In the genomic region with DNA sequence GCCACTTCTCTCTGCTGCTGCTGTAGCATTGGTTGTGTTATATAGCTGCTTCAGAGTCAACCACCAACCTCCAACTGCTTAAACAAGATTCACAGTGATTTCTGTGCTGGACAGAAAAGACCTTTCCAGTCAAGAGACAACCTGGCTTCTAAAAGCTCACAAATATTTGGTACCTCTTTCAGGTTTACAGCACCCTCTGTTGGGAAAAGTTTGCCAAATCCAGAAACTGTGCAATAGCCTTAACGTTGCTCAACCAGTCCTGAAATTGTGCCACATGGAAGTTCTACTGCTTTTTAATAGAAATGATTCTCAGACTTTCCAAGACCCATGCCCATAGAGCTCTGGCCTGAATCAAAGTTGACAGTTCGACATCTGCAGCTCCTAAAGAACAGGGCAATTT, we compare ENCODE assay signal across 9 cellular contexts.
DNase-seq lines count a peak whose midpoint lies in the region; ATAC-seq and TF ChIP-seq lines count a peak whose summit lies in the region.
"Had no signal": no experiment of that assay in that cellular context is flagged by ENCODE, and none has a peak within 500 bp of the region (broad histone marks: within the 10 kb centered on the region; RNA-seq: fewer than 3 reads in every experiment).

No MANE protein-coding gene starts in this region.

- no TSS peak for BruUV-seq in OCI-LY7 (replicated peaks; lab: Mats Ljungman, UMichigan)

- peak; percentile 53 for TF ChIP-seq CTCF in BE2C (IDR thresholded peaks at IDR 0.05; ENCODE audit: low read depth, low read length)
- TF ChIP-seq CTCF in OCI-LY7 (conservative IDR thresholded peaks at IDR 0.05; ENCODE audit: low read length) = peak; percentile 53
- peak; percentile 32 for TF ChIP-seq CTCF in fibroblast of mammary gland (conservative IDR thresholded peaks at IDR 0.05; ENCODE audit: control insufficient read depth, insufficient read depth, low read depth, low read length)

- POLR2A ChIA-PET in OCI-LY7 (lab: Charles Lee) = no interaction called here

- intact Hi-C loops in OCI-LY7 (cut with micrococcal nuclease; ENCODE audit: unreplicated experiment) = no loop called here

- no peak overlapping the region for H3K27ac ChIP-seq in OCI-LY7 (ENCODE audit: low read depth, low read length, poor library complexity, severe bottlenecking)

- H4K20me1 ChIP-seq in OCI-LY7 (ENCODE audit: insufficient read depth, low read length) = no peaks in the 10 kb centered on the region

- H3K9me3 ChIP-seq in BE2C (no peaks in the 10 kb centered on the region), OCI-LY7 (ENCODE audit: low read length) (no peaks in the 10 kb centered on the region)

- no peak overlapping the region for H3K4me3 ChIP-seq in BE2C (ENCODE audit: low read depth, low read length)
- no peak overlapping the region for H3K4me3 ChIP-seq in H7 (ENCODE audit: insufficient read depth, low read depth, low read length)
- no peak overlapping the region for H3K4me3 ChIP-seq in OCI-LY7 (ENCODE audit: low read depth, low read length, poor library complexity, severe bottlenecking)
- no peak overlapping the region for H3K4me3 ChIP-seq in fibroblast of mammary gland (ENCODE audit: control insufficient read depth, low read depth, low read length)

- CTCF ChIA-PET in OCI-LY7 (lab: Charles Lee; ENCODE audit: unreplicated experiment) = no interaction called here

- no peak overlapping the region for H2AFZ ChIP-seq in OCI-LY7 (ENCODE audit: low read length)

- no peaks in the 10 kb centered on the region for H3K79me2 ChIP-seq in OCI-LY7 (ENCODE audit: insufficient read depth, low read depth, low read length)

- H3K4me2 ChIP-seq in OCI-LY7 (ENCODE audit: low read length) = no peak overlapping the region

- H3K9me2 ChIP-seq in OCI-LY7 (ENCODE audit: insufficient read depth, low read length) = no peaks in the 10 kb centered on the region

- DNase-seq in BE2C (peak; percentile 21), H7 (peak; percentile 52), OCI-LY7 (ENCODE audit: low spot score) (peak; percentile 25), fibroblast of mammary gland (ENCODE audit: low read depth) (peak; percentile 50), hypothalamus (lab: John Stamatoyannopoulos, UW) (no peak), NCI-H1417 (lab: John Stamatoyannopoulos, UW) (no peak)
- DNase-seq in stimulated activated CD4-positive, alpha-beta T cell treated with anti-CD3 and anti-CD28 coated beads, Interleukin-2, amount 100 ng/mL, for 24 hours = no peak
- DNase-seq: NCI-H1417 treated with DMSO at 0.1 percent for 48 hours had no signal

- no peaks in the 10 kb centered on the region for H3K36me3 ChIP-seq in BE2C
- H3K36me3 ChIP-seq in H7 (replicated peaks; ENCODE audit: control insufficient read depth, insufficient read depth, low read length) = no peaks in the 10 kb centered on the region
- no peaks in the 10 kb centered on the region for H3K36me3 ChIP-seq in OCI-LY7 (ENCODE audit: insufficient read depth, low read length)

- ATAC-seq in esophagus mucosa = no peak

- H3K27me3 ChIP-seq in BE2C = no peaks in the 10 kb centered on the region
- H3K27me3 ChIP-seq in H7 (ENCODE audit: control insufficient read depth, insufficient read depth, low read length) = no peaks in the 10 kb centered on the region

- H3K4me1 ChIP-seq in BE2C (no peaks in the 10 kb centered on the region), OCI-LY7 (ENCODE audit: insufficient read depth, low read length, poor library complexity, severe bottlenecking) (peaks cover 26% of the 10 kb centered on the region)

Comparison
In these comparisons a context has a peak if more than half of its experiments do, and no peak if none do; other contexts are left out.
1. DNase-seq: peak in BE2C (single experiment), H7 (single experiment), OCI-LY7 (single experiment) and fibroblast of mammary gland (single experiment); none in hypothalamus (0 of 51), NCI-H1417 (0 of 3) and stimulated activated CD4-positive, alpha-beta T cell treated with anti-CD3 and anti-CD28 coated beads, Interleukin-2, amount 100 ng/mL, for 24 hours (0 of 2).
2. Peak in every context shown above with its lines, with median percentiles within 50 percentile points of each other: CTCF ChIP-seq.